26 cellular contexts compared by ENCODE assay signal in genomic region chr14:96130854-96131253, GRCh38.
DNase-seq lines count a peak whose midpoint lies in the region; ATAC-seq lines count a peak whose summit lies in the region.
"Had no signal": no experiment of that assay in that cellular context is flagged by ENCODE, and none has a peak within 500 bp of the region (broad histone marks: within the 10 kb centered on the region; RNA-seq: fewer than 3 reads in every experiment).

No MANE protein-coding gene starts in this region.

- no peaks in the 10 kb centered on the region for H3K36me3 ChIP-seq in mesendoderm (ENCODE audit: control insufficient read depth, insufficient read depth, low read length)
- H3K36me3 ChIP-seq: left ventricle myocardium inferior, spleen, transverse colon had no signal

- H2BK120ac ChIP-seq in mesendoderm (ENCODE audit: low read depth, low read length), result no peak overlapping the region

- no peaks in the 10 kb centered on the region for H3K27me3 ChIP-seq in mesendoderm (ENCODE audit: insufficient read depth, low read length, poor library complexity)
- H3K27me3 ChIP-seq: transverse colon had no signal

- H2BK15ac ChIP-seq in mesendoderm (replicated peaks; ENCODE audit: low read depth), result no peak overlapping the region

- CTCF ChIA-PET in activated CD4-positive, alpha-beta T cell treated with anti-CD3 and anti-CD28 coated beads for 36 hours (lab: Charles Lee), result no interaction called here

- no peak overlapping the region for H4K5ac ChIP-seq in mesendoderm (ENCODE audit: low read length)

- peaks cover 3% of the 10 kb centered on the region for H3K27me3 Mint-ChIP-seq in activated CD4-positive, alpha-beta T cell treated with anti-CD3 and anti-CD28 coated beads for 36 hours
- H3K27me3 Mint-ChIP-seq: CD4-positive, alpha-beta T cell had no signal

- ATAC-seq in esophagus mucosa, result peak; percentile 48
- ATAC-seq in activated CD4-positive, alpha-beta T cell treated with anti-CD3 and anti-CD28 coated beads for 36 hours, result no peak
- no peak for ATAC-seq in HG02852 (IDR thresholded peaks at IDR 0.05; ENCODE audit: unreplicated experiment)
- ATAC-seq: mucosa of descending colon; psoas muscle; Right ventricle myocardium inferior; stimulated activated naive CD8-positive, alpha-beta T cell treated with anti-CD3 and anti-CD28 coated beads, Interleukin-15, amount 100 ng/mL, for 72 hours had no signal

- POLR2A ChIA-PET in activated CD4-positive, alpha-beta T cell treated with anti-CD3 and anti-CD28 coated beads for 36 hours (lab: Charles Lee), result no interaction called here

- H3K56ac ChIP-seq in mesendoderm (ENCODE audit: low read length), result no peak overlapping the region

- no peaks in the 10 kb centered on the region for H3K36me3 Mint-ChIP-seq in activated CD4-positive, alpha-beta T cell treated with anti-CD3 and anti-CD28 coated beads for 36 hours (ENCODE audit: low read depth)

- DNase-seq in ELR (ENCODE audit: low read depth) (peak; percentile 43), RPMI7951 (ENCODE audit: low read depth) (peak; percentile 62), mesendoderm (peak; percentile 71), NCI-H2107 (lab: John Stamatoyannopoulos, UW) (no peak)
- no peak for DNase-seq in activated CD8-positive, alpha-beta memory T cell treated with anti-CD3 and anti-CD28 coated beads, Interleukin-2, amount 50 U/mL, for 4 hours
- no peak for DNase-seq in activated CD4-positive, alpha-beta T cell treated with anti-CD3 and anti-CD28 coated beads for 36 hours
- DNase-seq: activated CD4-positive, alpha-beta T cell treated with anti-CD3 and anti-CD28 coated beads, Interleukin-2, amount 50 U/mL, for 1 hour; activated effector memory CD4-positive, alpha-beta T cell treated with Interleukin-2 at 50 U/mL for 16 hours; caudate nucleus; CD4-positive, alpha-beta T cell; GF-D8; head of caudate nucleus; left ventricle myocardium inferior; mucosa of descending colon; NCI-H1105 treated with DMSO at 0.1 percent for 48 hours; NCI-H2081 treated with DMSO at 0.1 percent for 48 hours; psoas muscle; spleen; stimulated activated CD4-positive, alpha-beta T cell treated with anti-CD3 and anti-CD28 coated beads, Interleukin-4, amount 100 ng/mL, for 4 hours; stimulated activated naive CD8-positive, alpha-beta T cell treated with anti-CD3 and anti-CD28 coated beads, Interleukin-15, amount 100 ng/mL, for 72 hours; T-helper 1 cell; transverse colon had no signal

- no peak overlapping the region for H2BK5ac ChIP-seq in mesendoderm (ENCODE audit: low read length)

- no peak overlapping the region for H4K8ac ChIP-seq in mesendoderm (ENCODE audit: low read depth, low read length)

- H3K27ac Mint-ChIP-seq in activated CD4-positive, alpha-beta T cell treated with anti-CD3 and anti-CD28 coated beads for 36 hours, result no peak overlapping the region
- H3K27ac Mint-ChIP-seq: CD4-positive, alpha-beta T cell; stimulated activated naive CD8-positive, alpha-beta T cell treated with anti-CD3 and anti-CD28 coated beads, Interleukin-15, amount 100 ng/mL, for 72 hours had no signal

- no peak overlapping the region for H3K27ac ChIP-seq in mesendoderm (ENCODE audit: low read depth, low read length)
- H3K27ac ChIP-seq: left ventricle myocardium inferior, psoas muscle, transverse colon had no signal

- no peak overlapping the region for H3K9ac ChIP-seq in mesendoderm (ENCODE audit: low read length)

- H3K4ac ChIP-seq in mesendoderm (ENCODE audit: low read depth, low read length), result no peak overlapping the region

- no peak overlapping the region for H3K4me3 ChIP-seq in mesendoderm (ENCODE audit: low read length)
- H3K4me3 ChIP-seq: left ventricle myocardium inferior, mucosa of descending colon, psoas muscle, spleen, transverse colon had no signal

- no peak overlapping the region for H3K4me3 Mint-ChIP-seq in activated CD4-positive, alpha-beta T cell treated with anti-CD3 and anti-CD28 coated beads for 36 hours
- H3K4me3 Mint-ChIP-seq: CD4-positive, alpha-beta T cell; neural crest cell; stimulated activated naive CD8-positive, alpha-beta T cell treated with anti-CD3 and anti-CD28 coated beads, Interleukin-15, amount 100 ng/mL, for 72 hours had no signal

- H3K79me2 ChIP-seq in mesendoderm (ENCODE audit: control insufficient read depth, insufficient read depth, low read length), result no peaks in the 10 kb centered on the region

- H3K4me1 ChIP-seq in mesendoderm (ENCODE audit: control insufficient read depth, low read depth, low read length), result no peaks in the 10 kb centered on the region
- H3K4me1 ChIP-seq: left ventricle myocardium inferior, psoas muscle, transverse colon had no signal

- no peak overlapping the region for H3K18ac ChIP-seq in mesendoderm (ENCODE audit: low read length)

- no peak overlapping the region for H2AK5ac ChIP-seq in mesendoderm (ENCODE audit: low read length)

- no peaks in the 10 kb centered on the region for H3K79me1 ChIP-seq in mesendoderm (ENCODE audit: low read length)

- peaks cover 21% of the 10 kb centered on the region for H3K4me1 Mint-ChIP-seq in activated CD4-positive, alpha-beta T cell treated with anti-CD3 and anti-CD28 coated beads for 36 hours
- H3K4me1 Mint-ChIP-seq: neural crest cell had no signal

- H3K4me2 ChIP-seq in mesendoderm (ENCODE audit: low read length), result no peak overlapping the region

- WGBS in mesendoderm (ENCODE audit: extremely low coverage, insufficient coverage, low lambda C conversion rate), result no CpG with 5 or more reads among the region's 2 CpGs

- no peak overlapping the region for H3K23ac ChIP-seq in mesendoderm (ENCODE audit: low read length)

- H3K9me3 Mint-ChIP-seq in activated CD4-positive, alpha-beta T cell treated with anti-CD3 and anti-CD28 coated beads for 36 hours (ENCODE audit: low read depth), result no peaks in the 10 kb centered on the region
- H3K9me3 Mint-ChIP-seq: CD4-positive, alpha-beta T cell had no signal

- intact Hi-C loops in activated CD4-positive, alpha-beta T cell treated with anti-CD3 and anti-CD28 coated beads for 36 hours (cut with DNase I, micrococcal nuclease), result no loop called here

Comparison
In these comparisons a context has a peak if more than half of its experiments do, and no peak if none do; other contexts are left out.
1. DNase-seq: peak in ELR (single experiment), RPMI7951 (single experiment) and mesendoderm (single experiment); none in NCI-H2107 (single experiment), activated CD8-positive, alpha-beta memory T cell treated with anti-CD3 and anti-CD28 coated beads, Interleukin-2, amount 50 U/mL, for 4 hours (single experiment) and activated CD4-positive, alpha-beta T cell treated with anti-CD3 and anti-CD28 coated beads for 36 hours (single experiment).